In the genomic region with DNA sequence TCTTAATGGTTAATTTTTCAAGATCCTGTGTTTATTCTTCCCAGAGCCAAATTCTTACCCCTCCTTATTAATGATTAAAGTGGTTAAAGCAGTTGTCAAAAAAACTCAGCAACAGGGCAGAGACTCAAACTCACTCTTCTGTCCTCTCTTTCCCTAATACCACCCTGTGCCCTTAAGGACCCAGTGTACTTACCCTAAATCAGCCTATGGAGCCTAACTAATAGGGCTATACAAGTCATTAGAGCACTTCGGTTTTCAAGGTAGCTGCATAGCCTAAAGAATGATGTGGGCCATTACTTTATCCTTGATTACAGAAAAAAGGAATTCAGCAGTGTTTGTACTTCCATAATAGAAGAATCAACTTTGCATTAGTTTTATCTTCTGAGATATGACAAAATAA, we compare ENCODE assay signal across 9 cellular contexts.
"Had no signal": no experiment of that assay in that cellular context is flagged by ENCODE, and none has a peak within 500 bp of the region (broad histone marks: within the 10 kb centered on the region; RNA-seq: fewer than 3 reads in every experiment).

No MANE protein-coding gene starts in this region.

- H3K36me3 ChIP-seq: HAP-1 had no signal

- H3K27ac Mint-ChIP-seq: H9, HFFc6 had no signal

- H3K4me1 ChIP-seq: HAP-1 had no signal

- H3K9me3 Mint-ChIP-seq: H9 had no signal

- H3K9ac ChIP-seq: GM23248 had no signal

- ATAC-seq: HCT116 had no signal

- FAIRE-seq: H54 had no signal

- H3K4me3 Mint-ChIP-seq: H9, HFFc6 had no signal

- H3K27ac ChIP-seq: GM23248 had no signal

- H3K9me3 ChIP-seq: HAP-1 had no signal

- H3K4me3 ChIP-seq: GM23248, HAP-1 had no signal

- H2AFZ ChIP-seq: GM23248 had no signal

- DNase-seq: GM23248, GOT3, H7, H9, HCEC 1CT, HFFc6 had no signal
